Comparison of ENCODE assay signal across 9 cellular contexts in the genomic region with DNA sequence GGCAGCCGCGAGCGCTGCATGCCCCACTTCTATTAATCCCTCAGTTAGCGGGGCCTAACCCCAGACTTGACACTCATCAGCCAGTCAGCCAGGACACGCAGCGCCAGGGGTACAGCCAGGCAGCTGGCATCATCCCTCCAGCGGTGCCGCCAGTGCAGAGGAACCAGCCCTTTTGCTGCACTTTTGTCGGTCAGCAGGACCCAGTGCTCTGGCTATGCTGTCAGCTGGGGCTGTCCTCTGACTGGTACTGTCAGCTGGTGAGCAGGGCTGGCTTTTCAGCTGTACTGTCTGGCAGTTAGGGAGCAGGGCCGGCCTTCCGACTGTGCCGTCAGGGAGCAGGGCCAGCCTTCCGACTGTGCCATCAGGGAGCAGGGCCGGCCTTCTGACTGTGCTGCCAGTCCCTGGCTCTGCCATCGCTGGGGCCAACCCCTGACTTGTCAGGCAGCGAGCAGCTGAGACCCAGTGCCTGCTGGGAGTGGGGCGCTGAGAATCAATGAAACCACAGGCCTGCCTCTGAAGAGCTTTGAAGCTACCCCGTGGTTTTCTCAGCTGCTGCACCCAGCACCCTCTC.
DNase-seq lines count a peak whose midpoint lies in the region; ATAC-seq and TF ChIP-seq lines count a peak whose summit lies in the region.
"Had no signal": no experiment of that assay in that cellular context is flagged by ENCODE, and none has a peak within 500 bp of the region (broad histone marks: within the 10 kb centered on the region; RNA-seq: fewer than 3 reads in every experiment).

No MANE protein-coding gene starts in this region.

- peaks cover 99% of the 10 kb centered on the region for H3K4me1 Mint-ChIP-seq in activated naive CD4-positive, alpha-beta T cell treated with anti-CD3 and anti-CD28 coated beads, Interleukin-2, amount 10 ng/mL, durations not matched to agents 7 days and 5 days
- peaks cover 56 to 83% of the 10 kb centered on the region in 2 donors for H3K4me1 Mint-ChIP-seq in natural killer cell

- CTCF ChIA-PET in activated naive CD4-positive, alpha-beta T cell treated with anti-CD3 and anti-CD28 coated beads, Interleukin-2, amount 10 ng/mL, durations not matched to agents 7 days and 5 days (lab: Charles Lee), result interaction anchor here (2.4 to 6.6 kb wide), 3 partner anchors 9 to 13 kb away, joined by 11 to 68 read pairs (median 16); no protein-coding TSS in a partner anchor
- CTCF ChIA-PET in PC-3 (lab: Charles Lee), result no interaction called here

- no peaks in the 10 kb centered on the region for H4K20me1 ChIP-seq in PC-3 (ENCODE audit: low read length)

- no peaks in the 10 kb centered on the region for H3K36me3 ChIP-seq in thoracic aorta
- no peaks in the 10 kb centered on the region for H3K36me3 ChIP-seq in PC-3 (ENCODE audit: low read depth, low read length)
- H3K36me3 ChIP-seq: neutrophil had no signal

- H3K36me3 Mint-ChIP-seq in activated naive CD4-positive, alpha-beta T cell treated with anti-CD3 and anti-CD28 coated beads, Interleukin-2, amount 10 ng/mL, durations not matched to agents 7 days and 5 days, result peaks cover 4% of the 10 kb centered on the region
- no peaks in the 10 kb centered on the region for H3K36me3 Mint-ChIP-seq in natural killer cell

- no peaks in the 10 kb centered on the region for H3K79me2 ChIP-seq in PC-3 (ENCODE audit: low read length)

- no peaks in the 10 kb centered on the region for H3K9me2 ChIP-seq in PC-3 (replicated peaks; ENCODE audit: low read length)

- H3K9ac ChIP-seq in PC-3 (ENCODE audit: low read length), result no peak overlapping the region

- POLR2A ChIA-PET in PC-3 (lab: Charles Lee; ENCODE audit: unreplicated experiment), result no interaction called here

- H2AFZ ChIP-seq in PC-3 (ENCODE audit: low read length), result no peak overlapping the region

- peak overlapping the region; percentile 100 for H3K27ac Mint-ChIP-seq in activated naive CD4-positive, alpha-beta T cell treated with anti-CD3 and anti-CD28 coated beads, Interleukin-2, amount 10 ng/mL, durations not matched to agents 7 days and 5 days
- H3K27ac Mint-ChIP-seq in natural killer cell, result peak overlapping the region; percentile 92 to 97

- H3K4me3 ChIP-seq in thoracic aorta (peak overlapping the region; percentile 4), PC-3 (ENCODE audit: low read length) (no peak overlapping the region)

- ATAC-seq in natural killer cell, result peak; percentile 86 to 95 (median 89)
- ATAC-seq in thoracic aorta (ENCODE audit: insufficient number of reproducible peaks, low FRiP score, low read depth), result peak; percentile 55
- ATAC-seq in HG02970 (IDR thresholded peaks at IDR 0.05; ENCODE audit: low FRiP score, unreplicated experiment), result no peak
- no peak for ATAC-seq in PC-3

- no peaks in the 10 kb centered on the region for H3K27me3 ChIP-seq in thoracic aorta (replicated peaks; ENCODE audit: insufficient read depth)
- H3K27me3 ChIP-seq in PC-3 (ENCODE audit: low read length), result no peaks in the 10 kb centered on the region

- H3K4me1 ChIP-seq in thoracic aorta (ENCODE audit: control insufficient read depth in 1 of 2, low read depth in 2 of 2) (peaks cover 19 to 58% of the 10 kb centered on the region in 2 donors), PC-3 (ENCODE audit: insufficient read depth, low read length) (no peaks in the 10 kb centered on the region)

- H3K9me3 ChIP-seq in thoracic aorta, result no peaks in the 10 kb centered on the region
- no peaks in the 10 kb centered on the region for H3K9me3 ChIP-seq in PC-3 (ENCODE audit: low read length)
- H3K9me3 ChIP-seq: neutrophil had no signal

- TF ChIP-seq CTCF in natural killer cell (IDR thresholded peaks at IDR 0.05), result no peak
- no peak for TF ChIP-seq CTCF in thoracic aorta (IDR thresholded peaks at IDR 0.05)
- no peak for TF ChIP-seq CTCF in PC-3 (conservative IDR thresholded peaks at IDR 0.05; ENCODE audit: low read depth, low read length)

- H3K9me3 Mint-ChIP-seq in activated naive CD4-positive, alpha-beta T cell treated with anti-CD3 and anti-CD28 coated beads, Interleukin-2, amount 10 ng/mL, durations not matched to agents 7 days and 5 days, result no peaks in the 10 kb centered on the region
- H3K9me3 Mint-ChIP-seq in natural killer cell, result no peaks in the 10 kb centered on the region

- no TSS peak for BruUV-seq in PC-3 (replicated peaks; lab: Mats Ljungman, UMichigan)

- DNase-seq in NCI-H2227 (lab: John Stamatoyannopoulos, UW; ENCODE audit: unreplicated experiment), result peak; percentile 14
- no peak for DNase-seq in NCI-H2227 treated with DMSO at 0.1 percent for 48 hours (lab: John Stamatoyannopoulos, UW)
- peak; percentile 95 for DNase-seq in activated naive CD4-positive, alpha-beta T cell treated with anti-CD3 and anti-CD28 coated beads, Interleukin-2, amount 10 ng/mL, durations not matched to agents 7 days and 5 days
- DNase-seq in natural killer cell, result peak; percentile 72
- peak; percentile 40 for DNase-seq in thoracic aorta (ENCODE audit: low spot score)
- no peak for DNase-seq in NOMO-1 treated with dmso at 0.1 percent for 144 hours (lab: John Stamatoyannopoulos, UW; ENCODE audit: unreplicated experiment)
- DNase-seq in PC-3, result no peak

- H3K27ac ChIP-seq in thoracic aorta, result peak overlapping the region; percentile 95 to 97
- H3K27ac ChIP-seq in PC-3 (ENCODE audit: low read length), result no peak overlapping the region
- H3K27ac ChIP-seq: neutrophil had no signal

- no peaks in the 10 kb centered on the region for H3K27me3 Mint-ChIP-seq in activated naive CD4-positive, alpha-beta T cell treated with anti-CD3 and anti-CD28 coated beads, Interleukin-2, amount 10 ng/mL, durations not matched to agents 7 days and 5 days
- no peaks in the 10 kb centered on the region for H3K27me3 Mint-ChIP-seq in natural killer cell (ENCODE audit: low read depth in 2 of 2)

- no peaks in the 10 kb centered on the region for H3F3A ChIP-seq in PC-3 (ENCODE audit: low read length, unreplicated experiment)

- H3K4me2 ChIP-seq in PC-3 (ENCODE audit: low read length), result no peak overlapping the region

- peak overlapping the region; percentile 76 for H3K4me3 Mint-ChIP-seq in activated naive CD4-positive, alpha-beta T cell treated with anti-CD3 and anti-CD28 coated beads, Interleukin-2, amount 10 ng/mL, durations not matched to agents 7 days and 5 days
- H3K4me3 Mint-ChIP-seq in natural killer cell, result peak overlapping the region; percentile 92

- intact Hi-C loops in natural killer cell (cut with micrococcal nuclease), result loop anchor here (1.0 kb wide), 1 partner anchor 13 kb away; no protein-coding TSS in a partner anchor
- intact Hi-C loops in PC-3 (cut with micrococcal nuclease), result no loop called here

Comparison
In these comparisons a context has a peak if more than half of its experiments do, and no peak if none do; other contexts are left out.
1. DNase-seq: peak in NCI-H2227 (single experiment), activated naive CD4-positive, alpha-beta T cell treated with anti-CD3 and anti-CD28 coated beads, Interleukin-2, amount 10 ng/mL, durations not matched to agents 7 days and 5 days (single experiment), natural killer cell (single experiment) and thoracic aorta (single experiment); none in NCI-H2227 treated with DMSO at 0.1 percent for 48 hours (single experiment), NOMO-1 treated with dmso at 0.1 percent for 144 hours (single experiment) and PC-3 (single experiment).
2. ATAC-seq: peak in natural killer cell (3 of 3) and thoracic aorta (single experiment); none in HG02970 (single experiment) and PC-3 (single experiment).